17 cellular contexts compared by ENCODE assay signal in genomic region chr7:7256731-7257274, GRCh38.
DNase-seq lines count a peak whose midpoint lies in the region; ATAC-seq and TF ChIP-seq lines count a peak whose summit lies in the region.
"Had no signal": no experiment of that assay in that cellular context is flagged by ENCODE, and none has a peak within 500 bp of the region (broad histone marks: within the 10 kb centered on the region; RNA-seq: fewer than 3 reads in every experiment).

No MANE protein-coding gene starts in this region.

- ATAC-seq in Right ventricle myocardium inferior = peak; percentile 87
- ATAC-seq in T-helper 17 cell = no peak
- no peak for ATAC-seq in upper lobe of right lung
- ATAC-seq in HG03354 (IDR thresholded peaks at IDR 0.05; ENCODE audit: poor library complexity, severe bottlenecking, unreplicated experiment) = no peak
- ATAC-seq: activated CD4-positive, alpha-beta T cell treated with anti-CD3 and anti-CD28 coated beads for 36 hours; Panc1 had no signal

- H3K36me3 Mint-ChIP-seq in T-helper 17 cell (ENCODE audit: low read depth) = peaks cover 3% of the 10 kb centered on the region
- H3K36me3 Mint-ChIP-seq in immature natural killer cell = peaks cover 6 to 20% (median 18%) of the 10 kb centered on the region in 3 donors

- no peaks in the 10 kb centered on the region for H3K36me3 ChIP-seq in right atrium auricular region
- no peaks in the 10 kb centered on the region for H3K36me3 ChIP-seq in upper lobe of right lung

- peaks cover 28% of the 10 kb centered on the region for H3K4me1 Mint-ChIP-seq in T-helper 17 cell
- H3K4me1 Mint-ChIP-seq in immature natural killer cell = peaks cover 53 to 67% of the 10 kb centered on the region in 2 donors

- H3K4me3 ChIP-seq in right atrium auricular region = no peak overlapping the region
- H3K4me3 ChIP-seq in upper lobe of right lung = no peak overlapping the region
- H3K4me3 ChIP-seq: esophagus squamous epithelium, hepatocyte, suprapubic skin had no signal

- H3K4me3 Mint-ChIP-seq in T-helper 17 cell = no peak overlapping the region
- H3K4me3 Mint-ChIP-seq in immature natural killer cell = peak overlapping the region; percentile 42 to 83 (median 44)
- H3K4me3 Mint-ChIP-seq: activated CD4-positive, alpha-beta T cell treated with anti-CD3 and anti-CD28 coated beads for 36 hours; T-helper 1 cell treated with Interleukin-12 subunit alpha and Interleukin-12 subunit beta and Interleukin-4 antibody, amounts not matched to agents 30 μg/mL and 1 μg/mL, for 36 hours had no signal

- H3K27me3 ChIP-seq in right atrium auricular region = no peaks in the 10 kb centered on the region
- no peaks in the 10 kb centered on the region for H3K27me3 ChIP-seq in upper lobe of right lung
- H3K27me3 ChIP-seq: esophagus squamous epithelium, hepatocyte, suprapubic skin had no signal

- H3K4me1 ChIP-seq in right atrium auricular region (peaks cover 0 to 7% of the 10 kb centered on the region in 2 donors), upper lobe of right lung (peaks cover 18% of the 10 kb centered on the region)
- H3K4me1 ChIP-seq: suprapubic skin had no signal

- no peak for DNase-seq in Right ventricle myocardium inferior (ENCODE audit: missing footprints)
- DNase-seq in right atrium auricular region (ENCODE audit: low spot score) = no peak
- no peak for DNase-seq in T-helper 17 cell
- DNase-seq in immature natural killer cell = no peak
- no peak for DNase-seq in upper lobe of right lung
- DNase-seq in NCI-H1105 treated with DMSO at 0.1 percent for 48 hours (lab: John Stamatoyannopoulos, UW) = no peak
- DNase-seq in DMS153 (lab: John Stamatoyannopoulos, UW) = no peak
- DNase-seq: activated CD4-positive, alpha-beta T cell treated with anti-CD3 and anti-CD28 coated beads for 36 hours; cortex of kidney; esophagus squamous epithelium; NCI-H510A treated with DMSO at 0.1 percent for 48 hours had no signal

- H3K27ac Mint-ChIP-seq in T-helper 17 cell (peak overlapping the region; percentile 98), immature natural killer cell (peak overlapping the region; percentile 86 to 96 (median 92))
- H3K27ac Mint-ChIP-seq: activated CD4-positive, alpha-beta T cell treated with anti-CD3 and anti-CD28 coated beads for 36 hours; progenitor cell of endocrine pancreas; T-helper 1 cell treated with Interleukin-12 subunit alpha and Interleukin-12 subunit beta and Interleukin-4 antibody, amounts not matched to agents 30 μg/mL and 1 μg/mL, for 36 hours had no signal

- H3K27ac ChIP-seq in right atrium auricular region (peak overlapping the region in 1 of 2 donors; percentile 42), upper lobe of right lung (peak overlapping the region; percentile 67)
- H3K27ac ChIP-seq: hepatocyte, suprapubic skin had no signal

- H3K9me3 ChIP-seq in right atrium auricular region (peaks cover 0 to 4% of the 10 kb centered on the region in 2 donors), T-helper 17 cell (ENCODE audit: control insufficient read depth, low read length, poor library complexity, severe bottlenecking) (no peaks in the 10 kb centered on the region), upper lobe of right lung (no peaks in the 10 kb centered on the region)
- H3K9me3 ChIP-seq: suprapubic skin had no signal

- TF ChIP-seq CTCF in right atrium auricular region (IDR thresholded peaks at IDR 0.05) = no peak
- TF ChIP-seq CTCF in upper lobe of right lung (IDR thresholded peaks at IDR 0.05) = no peak

- H3K27me3 Mint-ChIP-seq in T-helper 17 cell (no peaks in the 10 kb centered on the region), immature natural killer cell (ENCODE audit: low read depth in 3 of 3) (peaks cover 0 to 4% (median 2%) of the 10 kb centered on the region in 3 donors)
- H3K27me3 Mint-ChIP-seq: activated CD4-positive, alpha-beta T cell treated with anti-CD3 and anti-CD28 coated beads for 36 hours; progenitor cell of endocrine pancreas had no signal

- intact Hi-C loops in Right ventricle myocardium inferior (cut with DNase I) (loop anchor here (5.0 kb wide), 2 partner anchors 75 to 155 kb away; partner anchors contain the start of gene C1GALT1), upper lobe of right lung (cut with DNase I) (no loop called here)

- H3K9me3 Mint-ChIP-seq in immature natural killer cell = peaks cover 0 to 2% (median 0%) of the 10 kb centered on the region in 6 donors
